In the genomic region with DNA sequence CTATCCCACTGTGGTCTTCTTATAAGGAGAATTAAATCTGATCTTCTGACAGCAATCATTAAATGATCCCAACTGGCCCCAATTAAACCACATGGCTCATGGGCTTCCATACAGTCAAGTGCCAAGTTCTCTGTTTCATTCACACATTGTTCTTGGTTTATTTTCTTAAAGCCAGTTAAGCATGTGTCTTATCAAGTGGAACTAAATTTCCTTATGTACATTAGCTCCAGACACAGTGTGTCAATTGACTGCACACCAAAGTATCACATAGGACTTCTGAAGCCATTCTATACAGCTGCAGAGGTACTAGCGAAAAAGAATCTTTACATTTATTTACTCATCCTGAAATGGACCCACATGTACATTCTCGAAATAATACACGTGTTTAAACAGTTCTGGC, we compare ENCODE assay signal across 26 cellular contexts. TPM values are rescaled to one million over a fixed set of nuclear protein-coding genes. Genes with fewer than 3 reads are reported as not detected.
DNase-seq lines count a peak whose midpoint lies in the region; ATAC-seq and TF ChIP-seq lines count a peak whose summit lies in the region.
"Had no signal": no experiment of that assay in that cellular context is flagged by ENCODE, and none has a peak within 500 bp of the region (broad histone marks: within the 10 kb centered on the region; RNA-seq: fewer than 3 reads in every experiment).

No MANE protein-coding gene starts in this region.

- TF ChIP-seq CTCF in gastrocnemius medialis (IDR thresholded peaks at IDR 0.05 in 4 of 5, conservative IDR thresholded peaks at IDR 0.05 in 1 of 5) = no peak
- TF ChIP-seq CTCF in mammary epithelial cell (conservative IDR thresholded peaks at IDR 0.05 in 1 of 2, IDR thresholded peaks at IDR 0.05 in 1 of 2; ENCODE audit: extremely low read depth in 1 of 2, insufficient read depth in 1 of 2, low read depth in 1 of 2, low read length in 2 of 2) = no peak

- H3K36me3 ChIP-seq in BLaER1 (peaks cover 18% of the 10 kb centered on the region; the same call in 1 of the 2 replicates), Karpas-422 (ENCODE audit: insufficient read depth, low read length) (peaks cover 5% of the 10 kb centered on the region; the same call in 1 of the 2 replicates), gastrocnemius medialis (no peaks in the 10 kb centered on the region), mammary epithelial cell (ENCODE audit: insufficient read depth, low read length) (no peaks in the 10 kb centered on the region)
- H3K36me3 ChIP-seq: cardiac muscle cell, colonic mucosa had no signal

- CTCF ChIA-PET in mammary epithelial cell (lab: Charles Lee; ENCODE audit: low non-redundant PET) = no interaction called here

- no peak overlapping the region for H2AFZ ChIP-seq in Karpas-422 (ENCODE audit: low read length)
- no peak overlapping the region for H2AFZ ChIP-seq in mammary epithelial cell (ENCODE audit: low read depth, low read length)
- H2AFZ ChIP-seq: GM23338 had no signal

- H3K4me3 ChIP-seq in BLaER1 = no peak overlapping the region; the same call in 1 of the 2 replicates
- no peak overlapping the region for H3K4me3 ChIP-seq in Karpas-422 (ENCODE audit: low read length)
- no peak overlapping the region for H3K4me3 ChIP-seq in gastrocnemius medialis
- no peak overlapping the region for H3K4me3 ChIP-seq in mammary epithelial cell (replicated peaks in 1 of 3; ENCODE audit: insufficient read depth in 1 of 3, low read depth in 2 of 3, low read length in 3 of 3)
- H3K4me3 ChIP-seq: cardiac muscle cell, colonic mucosa, GM23338 had no signal

- BruUV-seq in mammary epithelial cell (replicated peaks; lab: Mats Ljungman, UMichigan) = no TSS peak

- dilution Hi-C loops in mammary epithelial cell (cut with HindIII; ENCODE audit: low sequenced_read_pairs) = no loop called here

- H4K20me1 ChIP-seq in BLaER1 (peaks cover 32% of the 10 kb centered on the region), Karpas-422 (ENCODE audit: insufficient read depth, low read depth, low read length) (no peaks in the 10 kb centered on the region), mammary epithelial cell (ENCODE audit: insufficient read depth, low read length) (no peaks in the 10 kb centered on the region)

- intact Hi-C loops in gastrocnemius medialis (cut with DNase I; ENCODE audit: low total_unique reads) (loop anchor here (2.0 kb wide), 1 partner anchor 51 kb away; a partner anchor contains a TSS), mammary epithelial cell (cut with micrococcal nuclease) (no loop called here)

- DNase-seq in Karpas-422 = peak; percentile 70
- peak; percentile 15 for DNase-seq in astrocyte of the hippocampus (ENCODE audit: low read depth, low spot score)
- no peak for DNase-seq in gastrocnemius medialis
- no peak for DNase-seq in mammary epithelial cell
- DNase-seq in SK-N-DZ (ENCODE audit: low spot score) = no peak
- DNase-seq: ACHN; activated CD4-positive, alpha-beta T cell treated with anti-CD3 and anti-CD28 coated beads, Interleukin-2, amount 50 U/mL, for 48 hours; colonic mucosa; COR-L47; effector memory CD8-positive, alpha-beta T cell; foreskin fibroblast; GDM1; HFFc6; KG1; left colon; mesendoderm; NCI-H1436 treated with DMSO at 0.1 percent for 48 hours; posterior cingulate gyrus; SHP77 treated with DMSO at 0.1 percent for 48 hours; SW 1271 had no signal

- no peak for ATAC-seq in gastrocnemius medialis
- ATAC-seq in GM18907 (IDR thresholded peaks at IDR 0.05; ENCODE audit: unreplicated experiment) = no peak
- ATAC-seq: activated T-helper 17 cell treated with anti-CD3 and anti-CD28 coated beads, Interleukin-2, amount 50 U/mL, for 72 hours; effector memory CD8-positive, alpha-beta T cell; esophagus mucosa; GM23338; left colon had no signal

- no peaks in the 10 kb centered on the region for H3K9me3 ChIP-seq in BLaER1
- no peaks in the 10 kb centered on the region for H3K9me3 ChIP-seq in Karpas-422 (ENCODE audit: low read length)
- no peaks in the 10 kb centered on the region for H3K9me3 ChIP-seq in gastrocnemius medialis
- no peaks in the 10 kb centered on the region for H3K9me3 ChIP-seq in mammary epithelial cell (replicated peaks; ENCODE audit: insufficient read depth, low read length)
- H3K9me3 ChIP-seq: colonic mucosa had no signal

- H3K79me2 ChIP-seq in Karpas-422 (ENCODE audit: low read length) (peaks cover 72% of the 10 kb centered on the region), mammary epithelial cell (ENCODE audit: insufficient read depth, low read length) (no peaks in the 10 kb centered on the region)

- H3K27me3 ChIP-seq in BLaER1 (no peaks in the 10 kb centered on the region), Karpas-422 (ENCODE audit: low read length) (no peaks in the 10 kb centered on the region), gastrocnemius medialis (no peaks in the 10 kb centered on the region), mammary epithelial cell (ENCODE audit: insufficient read depth, low read length) (no peaks in the 10 kb centered on the region)
- H3K27me3 ChIP-seq: cardiac muscle cell, colonic mucosa had no signal

- no peaks in the 10 kb centered on the region for H3K9me2 ChIP-seq in Karpas-422 (replicated peaks; ENCODE audit: insufficient read depth, low read length)

- WGBS in mammary epithelial cell (ENCODE audit: low coverage, missing lambda C conversion rate) = 79% methylated on average over 3 of the region's 3 CpGs

- H3K4me2 ChIP-seq in BLaER1 (peak overlapping the region; percentile 84), Karpas-422 (ENCODE audit: low read depth, low read length, poor library complexity, severe bottlenecking) (peak overlapping the region; percentile 77), mammary epithelial cell (ENCODE audit: insufficient read depth, low read depth, low read length) (no peak overlapping the region)
- H3K4me2 ChIP-seq: GM23338 had no signal

- in situ Hi-C loops in gastrocnemius medialis (cut with MboI; ENCODE audit: low sequenced_read_pairs in 4 of 4) = no loop called here
- in situ Hi-C loops in mammary epithelial cell (cut with MboI; ENCODE audit: low sequenced_read_pairs in 2 of 2) = no loop called here

- TF ChIP-seq POLR2A in gastrocnemius medialis (IDR thresholded peaks at IDR 0.05) = no peak

- peak overlapping the region; percentile 23 for H3K9ac ChIP-seq in BLaER1
- H3K9ac ChIP-seq in Karpas-422 (ENCODE audit: low read length) = peak overlapping the region; percentile 55
- no peak overlapping the region for H3K9ac ChIP-seq in mammary epithelial cell (ENCODE audit: insufficient read depth, low read length)

- H3K27ac ChIP-seq in BLaER1 = peak overlapping the region; percentile 97
- peak overlapping the region; percentile 99 for H3K27ac ChIP-seq in Karpas-422 (ENCODE audit: low read length)
- H3K27ac ChIP-seq in gastrocnemius medialis = peak overlapping the region; percentile 84 to 90 (median 87)
- H3K27ac ChIP-seq in mammary epithelial cell (ENCODE audit: insufficient read depth, low read depth, low read length) = no peak overlapping the region
- H3K27ac ChIP-seq: colonic mucosa had no signal

- H3K4me1 ChIP-seq in BLaER1 (peaks cover 87% of the 10 kb centered on the region), Karpas-422 (ENCODE audit: low read length) (peaks cover 94% of the 10 kb centered on the region), gastrocnemius medialis (peaks cover 85 to 92% of the 10 kb centered on the region in 2 donors), mammary epithelial cell (ENCODE audit: insufficient read depth, low read length) (no peaks in the 10 kb centered on the region)
- H3K4me1 ChIP-seq: colonic mucosa had no signal

RNA-seq across cellular contexts. Expression of a gene that starts 51.1 kb away (rescaled TPM):
- total RNA-seq in Karpas-422 (2014; rRNA removed; shearing (Covaris generic); ENCODE audit: low replicate concordance) = 105 and 171 TPM in 2 replicates
- total RNA-seq in gastrocnemius medialis = 100 to 1,000 TPM in 3 of 4 donors, 10 to 100 TPM in 1; 63.8 to 192 (median 128) TPM
- total RNA-seq in mammary epithelial cell = 1 to 10 TPM in 1 of 2 donors, not detected in 1; 1.3 TPM
- polyA plus RNA-seq in mammary epithelial cell = not detected
- not detected for polyA minus RNA-seq in mammary epithelial cell
- not detected in 2 replicates for polyA plus RNA-seq in SK-N-DZ (2014; cell fraction: cytosol; rRNA removed)
- not detected in 2 replicates for polyA plus RNA-seq in SK-N-DZ (2014; cell fraction: nucleus; rRNA removed)

Comparison
In these comparisons a context has a peak if more than half of its experiments do, and no peak if none do; other contexts are left out.
1. DNase-seq: peak in Karpas-422 (single experiment) and astrocyte of the hippocampus (single experiment); none in gastrocnemius medialis (0 of 2), mammary epithelial cell (single experiment) and SK-N-DZ (single experiment).
2. RNA of a gene that starts 51.1 kb away (total RNA-seq): 105 to 171 TPM in Karpas-422 and 63.8 to 192 TPM in gastrocnemius medialis; 1.3 TPM in mammary epithelial cell; every median in the first group is over 10 times any median in the second.